ENCODE assay signal across 6 cellular contexts in the genomic region with DNA sequence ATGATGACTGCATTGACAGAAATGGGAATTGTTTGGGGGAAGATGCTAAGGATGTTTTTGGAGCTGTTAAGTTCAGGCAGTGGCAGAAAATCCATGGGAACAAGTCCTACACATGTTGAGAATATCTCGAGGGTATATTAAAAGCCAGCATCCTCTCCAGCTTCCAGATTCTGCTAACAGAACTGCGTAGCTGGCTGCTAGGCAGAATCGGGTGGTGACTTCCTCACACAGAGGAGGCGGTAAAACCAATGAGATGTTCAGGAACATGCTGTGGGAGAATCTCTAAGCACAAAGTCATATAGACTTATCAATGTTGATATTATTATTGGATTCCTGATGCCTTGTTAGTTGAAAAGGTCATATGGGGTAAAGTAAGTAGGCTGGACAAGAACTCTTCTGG. TPM values are rescaled to one million over a fixed set of nuclear protein-coding genes. Genes with fewer than 3 reads are reported as not detected.
"Had no signal": no experiment of that assay in that cellular context is flagged by ENCODE, and none has a peak within 500 bp of the region (broad histone marks: within the 10 kb centered on the region; RNA-seq: fewer than 3 reads in every experiment).

No MANE protein-coding gene starts in this region.

- ATAC-seq: GM23338, K562 had no signal

- DNase-seq: H9, HCEC 1CT, IMR-90 had no signal

- H3K4me3 ChIP-seq: GM23338, K562 had no signal

RNA-seq across cellular contexts. Expression of a gene that starts 14.9 kb away (rescaled TPM):
- total RNA-seq: GM23338, HT-29, IMR-90, K562 had no signal
- polyA plus RNA-seq: GM23338, IMR-90, K562 had no signal
